ENCODE assay signal across 16 cellular contexts in the genomic region with DNA sequence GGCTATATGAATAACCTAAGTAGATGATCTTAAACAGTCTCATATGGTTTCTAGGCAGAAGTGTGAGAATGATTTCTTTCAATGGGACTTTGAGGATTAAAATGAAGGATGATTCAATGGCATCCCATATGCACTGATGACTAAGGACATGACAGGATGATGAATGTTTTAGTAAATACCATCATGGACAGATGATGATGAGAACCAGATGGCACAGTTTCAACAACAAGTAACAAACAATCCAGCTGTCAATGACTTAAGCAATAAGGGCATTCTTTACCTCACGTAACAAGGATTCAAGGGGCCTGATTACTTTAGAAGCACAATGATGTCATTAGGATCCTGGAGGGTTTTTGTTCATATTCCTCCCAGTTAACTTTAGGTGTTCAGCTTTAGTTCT.
DNase-seq lines count a peak whose midpoint lies in the region; ATAC-seq, FAIRE-seq and TF ChIP-seq lines count a peak whose summit lies in the region.
"Had no signal": no experiment of that assay in that cellular context is flagged by ENCODE, and none has a peak within 500 bp of the region (broad histone marks: within the 10 kb centered on the region; RNA-seq: fewer than 3 reads in every experiment).

No MANE protein-coding gene starts in this region.

- POLR2A ChIA-PET in HepG2 (lab: Yijun Ruan, JAX), result no interaction called here

- H3K9ac ChIP-seq in HepG2 (ENCODE audit: insufficient read depth, low read depth, low read length), result no peak overlapping the region

- no peaks in the 10 kb centered on the region for H3K9me3 ChIP-seq in HepG2 (ENCODE audit: low read length)
- H3K9me3 ChIP-seq: thyroid gland had no signal

- no peaks in the 10 kb centered on the region for H3K36me3 ChIP-seq in HepG2 (replicated peaks in 1 of 2; ENCODE audit: control insufficient read depth in 1 of 2, insufficient read depth in 2 of 2, low read length in 2 of 2)
- H3K36me3 ChIP-seq: cardiac muscle cell, thyroid gland had no signal

- H3K27me3 ChIP-seq in HepG2 (ENCODE audit: control insufficient read depth in 1 of 2, insufficient read depth in 2 of 2, low read length in 2 of 2), result no peaks in the 10 kb centered on the region; a peak in 1 of 5 replicates
- H3K27me3 ChIP-seq: cardiac muscle cell, thyroid gland had no signal

- H3K79me2 ChIP-seq in HepG2 (ENCODE audit: insufficient read depth, low read length), result no peaks in the 10 kb centered on the region

- H3K4me2 ChIP-seq in HepG2 (ENCODE audit: low read depth, low read length), result no peak overlapping the region

- BruUV-seq in HepG2 (replicated peaks; lab: Mats Ljungman, UMichigan), result no TSS peak

- TF ChIP-seq CTCF in astrocyte of the spinal cord (IDR thresholded peaks at IDR 0.05; ENCODE audit: low read depth, low read length) (no peak), HepG2 (CRISPR knock-in tag; IDR thresholded peaks at IDR 0.05) (no peak)

- in situ Hi-C loops in astrocyte of the spinal cord (cut with HindIII; ENCODE audit: low sequenced_read_pairs) (no loop called here), HepG2 (cut with HindIII; ENCODE audit: extremely low pct_ligation_motif_present, low pct_unique_long_range_greater_than_20kb) (no loop called here)

- no peak overlapping the region for H3K27ac ChIP-seq in HepG2 (ENCODE audit: extremely low read length, insufficient read depth, low read length)
- H3K27ac ChIP-seq: cardiac muscle cell, thyroid gland had no signal

- 0% methylated on average over 1 of the region's 1 CpG for WGBS in HepG2 (ENCODE audit: low lambda C conversion rate)

- no peaks in the 10 kb centered on the region for H4K20me1 ChIP-seq in HepG2 (ENCODE audit: insufficient read depth, low read length)

- H3K4me3 ChIP-seq in astrocyte of the spinal cord (ENCODE audit: low read depth, low read length), result no peak overlapping the region
- no peak overlapping the region for H3K4me3 ChIP-seq in HepG2 (replicated peaks in 1 of 3; ENCODE audit: insufficient read depth in 1 of 3, low read depth in 2 of 3, low read length in 3 of 3)
- H3K4me3 ChIP-seq: cardiac muscle cell, thyroid gland had no signal

- TF ChIP-seq POLR2A in HepG2 (IDR thresholded peaks at IDR 0.05; ENCODE audit: insufficient read depth in 1 of 2, low read depth in 2 of 2, low read length in 2 of 2), result no peak

- ATAC-seq in HG03439 (IDR thresholded peaks at IDR 0.05; ENCODE audit: unreplicated experiment) (no peak), HepG2 (no peak)
- ATAC-seq: activated CD8-positive, alpha-beta T cell treated with anti-CD3 and anti-CD28 coated beads, Interleukin-2, amount 10 ng/mL, durations not matched to agents 7 days and 5 days had no signal

- H2AFZ ChIP-seq in HepG2 (ENCODE audit: low read length), result no peak overlapping the region

- FAIRE-seq in HepG2 (lab: Jason Lieb, UNC), result no peak

- no peak for TF ChIP-seq RAD21 in HepG2 (CRISPR knock-in tag; IDR thresholded peaks at IDR 0.05)

- H3K4me1 ChIP-seq in HepG2 (ENCODE audit: insufficient read depth, low read length), result no peaks in the 10 kb centered on the region
- H3K4me1 ChIP-seq: thyroid gland had no signal

- TF ChIP-seq EP300 in HepG2 (IDR thresholded peaks at IDR 0.05; ENCODE audit: low read depth in 2 of 2, low read length in 2 of 2), result no peak
- TF ChIP-seq EP300 in HepG2 (CRISPR knock-in tag; IDR thresholded peaks at IDR 0.05; ENCODE audit: borderline replicate concordance), result no peak

- intact Hi-C loops in HepG2 (cut with micrococcal nuclease; ENCODE audit: unreplicated experiment), result no loop called here

- CTCF ChIA-PET in HepG2 (lab: Yijun Ruan, JAX; ENCODE audit: low intra/inter-chr PET ratio, low total read pairs), result no interaction called here

- DNase-seq in ELR (ENCODE audit: low read depth) (peak; percentile 87), NCI-H226 (peak; percentile 67), astrocyte of the spinal cord (ENCODE audit: low read depth, low spot score) (peak; percentile 18), kidney tubule cell (ENCODE audit: low spot score) (peak; percentile 1), HepG2 (ENCODE audit: low spot score) (no peak), OCI-M2 (lab: John Stamatoyannopoulos, UW; ENCODE audit: unreplicated experiment) (no peak)
- DNase-seq in activated CD8-positive, alpha-beta memory T cell treated with anti-CD3 and anti-CD28 coated beads, Interleukin-2, amount 50 U/mL, for 48 hours, result no peak
- DNase-seq: activated CD8-positive, alpha-beta T cell treated with anti-CD3 and anti-CD28 coated beads, Interleukin-2, amount 10 ng/mL, durations not matched to agents 7 days and 5 days; activated effector memory CD4-positive, alpha-beta T cell treated with Interleukin-2 at 50 U/mL for 16 hours; mesendoderm; MM.1S; NCI-H2171; T-helper 9 cell; thyroid gland had no signal

TF ChIP-seq in HepG2, 621 proteins besides CTCF, POLR2A, EP300 and RAD21:
- no peak for TF ChIP-seq POLR2AphosphoS2 (IDR thresholded peaks at IDR 0.05; ENCODE audit: low read depth, low read length)
- TF ChIP-seq, protein P1, sequence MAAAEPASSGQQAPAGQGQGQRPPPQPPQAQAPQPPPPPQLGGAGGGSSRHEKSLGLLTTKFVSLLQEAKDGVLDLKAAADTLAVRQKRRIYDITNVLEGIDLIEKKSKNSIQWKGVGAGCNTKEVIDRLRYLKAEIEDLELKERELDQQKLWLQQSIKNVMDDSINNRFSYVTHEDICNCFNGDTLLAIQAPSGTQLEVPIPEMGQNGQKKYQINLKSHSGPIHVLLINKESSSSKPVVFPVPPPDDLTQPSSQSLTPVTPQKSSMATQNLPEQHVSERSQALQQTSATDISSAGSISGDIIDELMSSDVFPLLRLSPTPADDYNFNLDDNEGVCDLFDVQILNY (CRISPR knock-in tag; conservative IDR thresholded peaks at IDR 0.05), result no peak
- TF ChIP-seq, protein P2, sequence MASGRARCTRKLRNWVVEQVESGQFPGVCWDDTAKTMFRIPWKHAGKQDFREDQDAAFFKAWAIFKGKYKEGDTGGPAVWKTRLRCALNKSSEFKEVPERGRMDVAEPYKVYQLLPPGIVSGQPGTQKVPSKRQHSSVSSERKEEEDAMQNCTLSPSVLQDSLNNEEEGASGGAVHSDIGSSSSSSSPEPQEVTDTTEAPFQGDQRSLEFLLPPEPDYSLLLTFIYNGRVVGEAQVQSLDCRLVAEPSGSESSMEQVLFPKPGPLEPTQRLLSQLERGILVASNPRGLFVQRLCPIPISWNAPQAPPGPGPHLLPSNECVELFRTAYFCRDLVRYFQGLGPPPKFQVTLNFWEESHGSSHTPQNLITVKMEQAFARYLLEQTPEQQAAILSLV (CRISPR knock-in tag; IDR thresholded peaks at IDR 0.05; ENCODE audit: borderline replicate concordance), result no peak
- no peak for TF ChIP-seq MZF1 (CRISPR knock-in tag; IDR thresholded peaks at IDR 0.05; ENCODE audit: borderline replicate concordance)
- TF ChIP-seq KDM3A (CRISPR knock-in tag; IDR thresholded peaks at IDR 0.05; ENCODE audit: low read depth), result no peak
- no peak for TF ChIP-seq ZNF367 (CRISPR knock-in tag; IDR thresholded peaks at IDR 0.05; ENCODE audit: borderline replicate concordance)
- no peak for TF ChIP-seq ZNF251 (CRISPR knock-in tag; IDR thresholded peaks at IDR 0.05)
- no peak for TF ChIP-seq MATR3 (CRISPR knock-in tag; IDR thresholded peaks at IDR 0.05)
- no peak for TF ChIP-seq ZNF160 (CRISPR knock-in tag; IDR thresholded peaks at IDR 0.05)
- TF ChIP-seq SIX1 (CRISPR knock-in tag; IDR thresholded peaks at IDR 0.05; ENCODE audit: borderline replicate concordance), result no peak
- TF ChIP-seq ZNF468 (CRISPR knock-in tag; IDR thresholded peaks at IDR 0.05), result no peak
- no peak for TF ChIP-seq ZNF253 (CRISPR knock-in tag; IDR thresholded peaks at IDR 0.05; ENCODE audit: borderline replicate concordance)
- no peak for TF ChIP-seq MEF2D (CRISPR knock-in tag; IDR thresholded peaks at IDR 0.05)
- TF ChIP-seq ZSCAN21 (CRISPR knock-in tag; IDR thresholded peaks at IDR 0.05; ENCODE audit: borderline replicate concordance), result no peak
- no peak for TF ChIP-seq SMAD1 (CRISPR knock-in tag; IDR thresholded peaks at IDR 0.05; ENCODE audit: borderline replicate concordance, low read depth)
- TF ChIP-seq ZNF572 (CRISPR knock-in tag; IDR thresholded peaks at IDR 0.05), result no peak
- no peak for TF ChIP-seq PCBP1 (IDR thresholded peaks at IDR 0.05; ENCODE audit: borderline replicate concordance, low read depth, low read length)
- TF ChIP-seq GATA4 (IDR thresholded peaks at IDR 0.05; ENCODE audit: borderline replicate concordance, low read depth), result no peak

Comparison
In these comparisons a context has a peak if more than half of its experiments do, and no peak if none do; other contexts are left out.
1. DNase-seq: peak in ELR (single experiment), NCI-H226 (single experiment), astrocyte of the spinal cord (single experiment) and kidney tubule cell (single experiment); none in activated CD8-positive, alpha-beta memory T cell treated with anti-CD3 and anti-CD28 coated beads, Interleukin-2, amount 50 U/mL, for 48 hours (single experiment), HepG2 (single experiment) and OCI-M2 (single experiment).